In genomic region chr13:95237310-95237870, GRCh38 we compare ENCODE assay signal across 22 cellular contexts.
"Had no signal": no experiment of that assay in that cellular context is flagged by ENCODE, and none has a peak within 500 bp of the region (broad histone marks: within the 10 kb centered on the region; RNA-seq: fewer than 3 reads in every experiment).

No MANE protein-coding gene starts in this region.

- H3K9me3 Mint-ChIP-seq: activated CD4-positive, alpha-beta T cell treated with anti-CD3 and anti-CD28 coated beads, Interleukin-2, amount 10 ng/mL, durations not matched to agents 7 days and 5 days; endodermal cell; naive thymus-derived CD8-positive, alpha-beta T cell; neural progenitor cell; T-helper 2 cell treated with Interferon-gamma antibody and Interleukin-4, amounts not matched to agents 5 μg/mL and 100 μg/mL, for 36 hours had no signal

- H3K4me2 ChIP-seq: neural progenitor cell had no signal

- H3K4me3 Mint-ChIP-seq: activated CD4-positive, alpha-beta T cell treated with anti-CD3 and anti-CD28 coated beads, Interleukin-2, amount 10 ng/mL, durations not matched to agents 7 days and 5 days; endodermal cell; naive thymus-derived CD8-positive, alpha-beta T cell; neural progenitor cell; T-helper 2 cell treated with Interferon-gamma antibody and Interleukin-4, amounts not matched to agents 5 μg/mL and 100 μg/mL, for 36 hours had no signal

- ATAC-seq: gastrocnemius medialis; left cardiac atrium; naive thymus-derived CD8-positive, alpha-beta T cell had no signal

- H3K4me1 ChIP-seq: esophagus squamous epithelium, gastrocnemius medialis, neural progenitor cell had no signal

- H3K36me3 ChIP-seq: esophagus squamous epithelium, gastrocnemius medialis, neural progenitor cell, thoracic aorta had no signal

- H3K4me3 ChIP-seq: esophagus squamous epithelium, gastrocnemius medialis, neural progenitor cell, thoracic aorta had no signal

- H3K27me3 ChIP-seq: esophagus squamous epithelium, gastrocnemius medialis, neural progenitor cell had no signal

- H2AFZ ChIP-seq: neural progenitor cell had no signal

- DNase-seq: activated CD4-positive, alpha-beta T cell treated with anti-CD3 and anti-CD28 coated beads, Interleukin-2, amount 10 ng/mL, durations not matched to agents 7 days and 5 days; activated CD4-positive, CD25-positive, alpha-beta regulatory T cell treated with anti-CD3 and anti-CD28 coated beads, Interleukin-2, amount 50 U/mL, for 72 hours; activated naive CD4-positive, alpha-beta T cell treated with Interleukin-2 at 50 U/mL for 16 hours; activated T-cell treated with anti-CD3 and anti-CD28 coated beads, Interleukin-2, amount 50 U/mL, for 1 hour; amygdala; cerebellar nuclear complex; cortex of kidney; endodermal cell; esophagus squamous epithelium; gastrocnemius medialis; hypothalamus; left cardiac atrium; naive thymus-derived CD8-positive, alpha-beta T cell; retina; stimulated activated CD4-positive, alpha-beta T cell treated with anti-CD3 and anti-CD28 coated beads, Interleukin-2, amount 100 ng/mL, for 48 hours; stimulated activated CD8-positive, alpha-beta memory T cell treated with anti-CD3 and anti-CD28 coated beads, Interleukin-4, amount 100 ng/mL, for 48 hours; stimulated activated naive CD4-positive, alpha-beta T cell treated with Interleukin-2 at 50 U/mL for 16 hours; WERI-Rb-1 had no signal

- H3K27me3 Mint-ChIP-seq: activated CD4-positive, alpha-beta T cell treated with anti-CD3 and anti-CD28 coated beads, Interleukin-2, amount 10 ng/mL, durations not matched to agents 7 days and 5 days; naive thymus-derived CD8-positive, alpha-beta T cell; progenitor cell of endocrine pancreas had no signal

- H3K9ac ChIP-seq: neural progenitor cell had no signal

- H3K27ac ChIP-seq: esophagus squamous epithelium, gastrocnemius medialis, neural progenitor cell, thoracic aorta, WERI-Rb-1 had no signal

- H3K27ac Mint-ChIP-seq: activated CD4-positive, alpha-beta T cell treated with anti-CD3 and anti-CD28 coated beads, Interleukin-2, amount 10 ng/mL, durations not matched to agents 7 days and 5 days; endodermal cell; neural progenitor cell; progenitor cell of endocrine pancreas; T-helper 2 cell treated with Interferon-gamma antibody and Interleukin-4, amounts not matched to agents 5 μg/mL and 100 μg/mL, for 36 hours had no signal

- H3K9me3 ChIP-seq: esophagus squamous epithelium, gastrocnemius medialis, thoracic aorta had no signal
